In the genomic region with DNA sequence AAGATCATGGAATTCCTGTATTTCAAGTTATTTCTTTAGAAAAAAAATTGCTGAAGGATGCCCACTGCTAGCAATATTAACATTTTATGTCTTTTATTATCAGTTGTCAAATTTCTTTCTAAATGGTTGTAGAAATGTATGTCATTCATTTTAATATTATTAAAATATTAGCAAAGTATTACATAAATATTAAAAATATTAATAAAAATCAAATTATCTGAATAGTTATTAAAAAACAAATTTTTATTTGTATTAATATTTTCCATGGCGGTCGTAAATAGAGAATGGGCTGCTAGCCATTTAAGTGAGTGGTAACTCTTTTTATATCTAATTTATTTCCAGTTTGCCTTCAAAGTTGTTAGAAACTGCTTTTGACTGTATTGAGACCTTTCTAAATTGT, we compare ENCODE assay signal across 27 cellular contexts.
A peak's percentile ranks its signal among the peaks of the same experiment; 100 is the strongest.
DNase-seq lines count a peak whose midpoint lies in the region; ATAC-seq, FAIRE-seq and TF ChIP-seq lines count a peak whose summit lies in the region.
"Had no signal": no experiment of that assay in that cellular context is flagged by ENCODE, and none has a peak within 500 bp of the region (broad histone marks: within the 10 kb centered on the region; RNA-seq: fewer than 3 reads in every experiment).

No MANE protein-coding gene starts in this region.

- FAIRE-seq in G401.6 (lab: Jason Lieb, UNC) (peak; percentile 78), TTC549 (lab: Jason Lieb, UNC) (peak; percentile 53), colon (lab: Jason Lieb, UNC) (peak; percentile 45), pancreas (lab: Jason Lieb, UNC) (peak; percentile 87)
- FAIRE-seq: A549, GM12878, GM12892, GM18507 had no signal

- no peak for TF ChIP-seq POLR2A in erythroblast (IDR thresholded peaks at IDR 0.05; ENCODE audit: low read length)

- H3K36me3 ChIP-seq in pancreas, result no peaks in the 10 kb centered on the region
- H3K36me3 ChIP-seq: BE2C, BLaER1 had no signal

- no peak overlapping the region for H3K4me3 ChIP-seq in pancreas
- H3K4me3 ChIP-seq: A549, BLaER1, GM12878 had no signal

- no peak overlapping the region for H3K27ac ChIP-seq in pancreas
- H3K27ac ChIP-seq: A549, BLaER1 had no signal

- WGBS in pancreas, 2 donors, result 98 to 100% methylated on average over 2 of the region's 2 CpGs

- H3K27me3 ChIP-seq in pancreas, result no peaks in the 10 kb centered on the region
- H3K27me3 ChIP-seq: BE2C, BLaER1 had no signal

- ATAC-seq in pancreas, result no peak
- ATAC-seq in HG03565 (IDR thresholded peaks at IDR 0.05; ENCODE audit: unreplicated experiment), result no peak
- ATAC-seq: A549, GM12878 had no signal

- in situ Hi-C loops in G401 (cut with HindIII; ENCODE audit: low sequenced_read_pairs), result no loop called here

- peaks cover 8 to 16% (median 15%) of the 10 kb centered on the region in 3 donors for H3K4me1 ChIP-seq in pancreas
- H3K4me1 ChIP-seq: A549, BE2C, BLaER1 had no signal

- intact Hi-C loops in pancreas (cut with DNase I), result no loop called here

- no peaks in the 10 kb centered on the region for H3K9me3 ChIP-seq in pancreas
- H3K9me3 ChIP-seq: A549, BE2C, BLaER1 had no signal

- no peak for DNase-seq in pancreas
- DNase-seq in G401 (ENCODE audit: low spot score), result no peak
- DNase-seq in NCI-H82 treated with DMSO at 0.1 percent for 48 hours (lab: John Stamatoyannopoulos, UW; ENCODE audit: unreplicated experiment), result no peak
- DNase-seq in erythroblast (lab: John Stamatoyannopoulos, UW), result no peak
- DNase-seq: 8988T; BE2C; C1 segment of cervical spinal cord; CD4-positive, alpha-beta memory T cell; CD4-positive, CD25-positive, alpha-beta regulatory T cell; CD8-positive, alpha-beta memory T cell; COR-L47; DMS 273 treated with DMSO at 0.1 percent for 48 hours; DMS153; DMS53; DMS79; DND-41; EL; GDM1 had no signal

- TF ChIP-seq CTCF in pancreas (IDR thresholded peaks at IDR 0.05), result no peak
